32 cellular contexts compared by ENCODE assay signal in the genomic region with DNA sequence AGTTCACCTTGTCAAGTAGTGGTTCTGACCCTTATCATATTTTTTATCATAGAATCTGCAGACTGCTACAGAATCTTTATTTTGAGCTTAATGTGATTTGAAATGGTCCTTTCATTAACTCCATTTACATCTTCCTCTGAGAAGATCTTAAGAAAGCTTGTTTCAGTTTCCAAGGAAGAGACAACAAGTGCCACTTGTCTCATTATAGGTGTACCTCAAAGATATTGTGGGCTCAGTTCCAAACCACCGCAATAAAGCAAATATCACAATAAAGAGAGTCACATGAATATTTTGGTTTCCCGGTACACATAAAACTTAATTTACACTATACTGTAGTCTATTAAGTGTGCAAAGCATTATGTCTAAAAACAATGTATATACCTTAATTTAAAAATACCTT.
"Had no signal": no experiment of that assay in that cellular context is flagged by ENCODE, and none has a peak within 500 bp of the region (broad histone marks: within the 10 kb centered on the region; RNA-seq: fewer than 3 reads in every experiment).

No MANE protein-coding gene starts in this region.

- H3K27ac Mint-ChIP-seq: activated B cell treated with CpG ODN at 0.5 μM for 24 hours; activated CD4-positive, alpha-beta memory T cell treated with anti-CD3 and anti-CD28 coated beads for 36 hours; activated CD4-positive, alpha-beta T cell treated with anti-CD3 and anti-CD28 coated beads, Interleukin-2, amount 10 ng/mL, durations not matched to agents 24 days and 14 days; activated CD8-positive, alpha-beta T cell treated with anti-CD3 and anti-CD28 coated beads for 36 hours; activated naive CD4-positive, alpha-beta T cell treated with anti-CD3 and anti-CD28 coated beads for 36 hours; activated naive CD4-positive, alpha-beta T cell treated with anti-CD3 and anti-CD28 coated beads, Interleukin-2, amount 50 U/mL, for 72 hours; activated naive CD8-positive, alpha-beta T cell treated with anti-CD3 and anti-CD28 coated beads for 36 hours; activated T-cell treated with anti-CD3 and anti-CD28 coated beads, Interleukin-2, amount 50 U/mL, for 72 hours; activated T-helper 1 cell treated with anti-CD3 and anti-CD28 coated beads, Interleukin-12 subunit alpha, Interleukin-12 subunit beta, Interleukin-2, Interleukin-4 antibody, amounts not matched to agents 30 ng/mL and 10 ng/mL and 1 ng/mL, durations not matched to agents 14 hours and 24 hours and 36 hours; activated T-helper 17 cell treated with anti-CD3 and anti-CD28 coated beads, Interleukin-2, amount 50 U/mL, for 72 hours; T-helper 1 cell treated with Interleukin-12 subunit alpha and Interleukin-12 subunit beta and Interleukin-4 antibody, amounts not matched to agents 30 μg/mL and 1 μg/mL, for 36 hours; T-helper 2 cell treated with Interferon-gamma antibody and Interleukin-4, amounts not matched to agents 5 μg/mL and 100 μg/mL, for 36 hours had no signal

- H3K36me3 Mint-ChIP-seq: activated CD4-positive, alpha-beta memory T cell treated with anti-CD3 and anti-CD28 coated beads for 36 hours; activated naive CD4-positive, alpha-beta T cell treated with anti-CD3 and anti-CD28 coated beads, Interleukin-2, amount 50 U/mL, for 72 hours; activated naive CD8-positive, alpha-beta T cell treated with anti-CD3 and anti-CD28 coated beads for 36 hours had no signal

- H3K4me3 Mint-ChIP-seq: activated B cell treated with CpG ODN at 0.5 μM for 24 hours; activated CD4-positive, alpha-beta memory T cell treated with anti-CD3 and anti-CD28 coated beads for 36 hours; activated CD4-positive, alpha-beta T cell treated with anti-CD3 and anti-CD28 coated beads, Interleukin-2, amount 10 ng/mL, durations not matched to agents 24 days and 14 days; activated CD8-positive, alpha-beta T cell treated with anti-CD3 and anti-CD28 coated beads for 36 hours; activated naive CD4-positive, alpha-beta T cell treated with anti-CD3 and anti-CD28 coated beads for 36 hours; activated naive CD8-positive, alpha-beta T cell treated with anti-CD3 and anti-CD28 coated beads for 36 hours; activated T-cell treated with anti-CD3 and anti-CD28 coated beads, Interleukin-2, amount 50 U/mL, for 4 hours; activated T-cell treated with anti-CD3 and anti-CD28 coated beads, Interleukin-2, amount 50 U/mL, for 72 hours; activated T-helper 1 cell treated with anti-CD3 and anti-CD28 coated beads, Interleukin-12 subunit alpha, Interleukin-12 subunit beta, Interleukin-2, Interleukin-4 antibody, amounts not matched to agents 30 ng/mL and 10 ng/mL and 1 ng/mL, durations not matched to agents 14 hours and 24 hours and 36 hours; activated T-helper 17 cell treated with anti-CD3 and anti-CD28 coated beads, Interleukin-2, amount 50 U/mL, for 72 hours; T-helper 1 cell treated with Interleukin-12 subunit alpha and Interleukin-12 subunit beta and Interleukin-4 antibody, amounts not matched to agents 30 μg/mL and 1 μg/mL, for 36 hours; T-helper 2 cell treated with Interferon-gamma antibody and Interleukin-4, amounts not matched to agents 5 μg/mL and 100 μg/mL, for 36 hours had no signal

- H3K9me3 Mint-ChIP-seq: activated B cell treated with CpG ODN at 0.5 μM for 24 hours; activated CD4-positive, alpha-beta memory T cell treated with anti-CD3 and anti-CD28 coated beads for 36 hours; activated CD8-positive, alpha-beta T cell treated with anti-CD3 and anti-CD28 coated beads for 36 hours; activated naive CD4-positive, alpha-beta T cell treated with anti-CD3 and anti-CD28 coated beads for 36 hours; activated naive CD4-positive, alpha-beta T cell treated with anti-CD3 and anti-CD28 coated beads, Interleukin-2, amount 50 U/mL, for 72 hours; activated naive CD8-positive, alpha-beta T cell treated with anti-CD3 and anti-CD28 coated beads for 36 hours; activated T-cell treated with anti-CD3 and anti-CD28 coated beads, Interleukin-2, amount 50 U/mL, for 4 hours; activated T-cell treated with anti-CD3 and anti-CD28 coated beads, Interleukin-2, amount 50 U/mL, for 72 hours; activated T-helper 1 cell treated with anti-CD3 and anti-CD28 coated beads, Interleukin-12 subunit alpha, Interleukin-12 subunit beta, Interleukin-2, Interleukin-4 antibody, amounts not matched to agents 30 ng/mL and 10 ng/mL and 1 ng/mL, durations not matched to agents 14 hours and 24 hours and 36 hours; T-helper 1 cell treated with Interleukin-12 subunit alpha and Interleukin-12 subunit beta and Interleukin-4 antibody, amounts not matched to agents 30 μg/mL and 1 μg/mL, for 36 hours; T-helper 2 cell treated with Interferon-gamma antibody and Interleukin-4, amounts not matched to agents 5 μg/mL and 100 μg/mL, for 36 hours had no signal

- DNase-seq: activated B cell treated with CpG ODN at 0.5 μM for 24 hours; activated CD4-positive, alpha-beta memory T cell treated with anti-CD3 and anti-CD28 coated beads for 36 hours; activated CD4-positive, alpha-beta T cell treated with anti-CD3 and anti-CD28 coated beads for 4 hours; activated CD4-positive, alpha-beta T cell treated with anti-CD3 and anti-CD28 coated beads, Interleukin-2, amount 10 ng/mL, durations not matched to agents 24 days and 14 days; activated CD4-positive, alpha-beta T cell treated with anti-CD3 and anti-CD28 coated beads, Interleukin-2, amount 50 U/mL, for 1 hour; activated CD4-positive, alpha-beta T cell treated with anti-CD3 and anti-CD28 coated beads, Interleukin-2, amount 50 U/mL, for 4 hours; activated CD4-positive, CD25-positive, alpha-beta regulatory T cell treated with anti-CD3 and anti-CD28 coated beads, Interleukin-2, amount 50 U/mL, for 72 hours; activated CD8-positive, alpha-beta T cell treated with anti-CD3 and anti-CD28 coated beads for 36 hours; activated effector memory CD4-positive, alpha-beta T cell treated with anti-CD3 and anti-CD28 coated beads, Interleukin-2, amount 50 U/mL, for 16 hours; activated gamma-delta T cell treated with Interleukin-2 at 50 U/mL for 16 hours; activated naive CD4-positive, alpha-beta T cell; activated naive CD4-positive, alpha-beta T cell treated with anti-CD3 and anti-CD28 coated beads for 36 hours; activated naive CD4-positive, alpha-beta T cell treated with anti-CD3 and anti-CD28 coated beads, Interleukin-2, amount 50 U/mL, for 16 hours; activated naive CD8-positive, alpha-beta T cell treated with anti-CD3 and anti-CD28 coated beads for 36 hours; activated T-cell treated with anti-CD3 and anti-CD28 coated beads for 4 hours; activated T-cell treated with anti-CD3 and anti-CD28 coated beads, Interleukin-2, amount 50 U/mL, for 1 hour; activated T-cell treated with anti-CD3 and anti-CD28 coated beads, Interleukin-2, amount 50 U/mL, for 4 hours; activated T-cell treated with anti-CD3 and anti-CD28 coated beads, Interleukin-2, amount 50 U/mL, for 72 hours; adrenal gland; amniotic stem cell; aorta; body of pancreas; brain microvascular endothelial cell; central memory CD4-positive, alpha-beta T cell; SW 1271; T-helper 1 cell; T-helper 9 cell had no signal

- ATAC-seq: activated CD8-positive, alpha-beta T cell treated with anti-CD3 and anti-CD28 coated beads for 36 hours; activated naive CD4-positive, alpha-beta T cell treated with anti-CD3 and anti-CD28 coated beads, Interleukin-2, amount 50 U/mL, for 72 hours; activated T-cell treated with anti-CD3 and anti-CD28 coated beads, Interleukin-2, amount 50 U/mL, for 4 hours; activated T-cell treated with anti-CD3 and anti-CD28 coated beads, Interleukin-2, amount 50 U/mL, for 72 hours; activated T-helper 17 cell treated with anti-CD3 and anti-CD28 coated beads, Interleukin-2, amount 50 U/mL, for 72 hours; body of pancreas had no signal
